8 cellular contexts compared by ENCODE assay signal in genomic region chr19:13872695-13873389, GRCh38. TPM values are rescaled to one million over a fixed set of nuclear protein-coding genes. Genes with fewer than 3 reads are reported as not detected.
DNase-seq lines count a peak whose midpoint lies in the region; ATAC-seq, FAIRE-seq and TF ChIP-seq lines count a peak whose summit lies in the region.

No MANE protein-coding gene starts in this region.

- CTCF ChIA-PET in activated CD4-positive, alpha-beta T cell treated with anti-CD3 and anti-CD28 coated beads for 36 hours (lab: Charles Lee), result interaction anchor here (1.3 to 2.7 kb wide), 5 partner anchors 11 to 239 kb away, joined by 3 to 13 read pairs (median 5); partner anchors contain the start of gene MISP3

- H3K27me3 ChIP-seq in heart right ventricle, result peaks cover 0 to 20% (median 0%) of the 10 kb centered on the region in 7 donors
- H3K27me3 ChIP-seq in smooth muscle cell (ENCODE audit: low read depth), result no peaks in the 10 kb centered on the region

- no peaks in the 10 kb centered on the region for H3K36me3 ChIP-seq in heart right ventricle
- H3K36me3 ChIP-seq in smooth muscle cell (ENCODE audit: low read depth), result no peaks in the 10 kb centered on the region

- H3K4me1 ChIP-seq in heart right ventricle, result peaks cover 0 to 9% (median 0%) of the 10 kb centered on the region in 9 donors
- no peaks in the 10 kb centered on the region for H3K4me1 ChIP-seq in smooth muscle cell (ENCODE audit: low read depth)

- peaks cover 3% of the 10 kb centered on the region for H3K4me1 Mint-ChIP-seq in activated CD4-positive, alpha-beta T cell treated with anti-CD3 and anti-CD28 coated beads for 36 hours

- H3K27ac Mint-ChIP-seq in activated CD4-positive, alpha-beta T cell treated with anti-CD3 and anti-CD28 coated beads for 36 hours, result no peak overlapping the region

- intact Hi-C loops in activated CD4-positive, alpha-beta T cell treated with anti-CD3 and anti-CD28 coated beads for 36 hours (cut with DNase I, micrococcal nuclease), result no loop called here
- intact Hi-C loops in heart right ventricle (cut with DNase I), result loop anchor here in 1 of 10 donors (10.0 kb wide), 1 partner anchor 268 kb away; no protein-coding TSS in a partner anchor

- FAIRE-seq in urothelium cell line (lab: Jason Lieb, UNC), result no peak

- no peak overlapping the region for H3K9ac ChIP-seq in smooth muscle cell (ENCODE audit: low read depth)

- H3F3A ChIP-seq in smooth muscle cell (ENCODE audit: low read depth), result peaks cover 6% of the 10 kb centered on the region

- H3K4me3 Mint-ChIP-seq in activated CD4-positive, alpha-beta T cell treated with anti-CD3 and anti-CD28 coated beads for 36 hours, result peak overlapping the region; percentile 46

- TF ChIP-seq CTCF in heart right ventricle (IDR thresholded peaks at IDR 0.05) (peak in 3 of 9 donors; percentile 25 to 38 (median 29)), smooth muscle cell (IDR thresholded peaks at IDR 0.05; ENCODE audit: borderline replicate concordance, insufficient read depth, poor library complexity, severe bottlenecking) (peak; percentile 16)

- peaks cover 10% of the 10 kb centered on the region for H3K27me3 Mint-ChIP-seq in activated CD4-positive, alpha-beta T cell treated with anti-CD3 and anti-CD28 coated beads for 36 hours

- H3K79me2 ChIP-seq in smooth muscle cell (ENCODE audit: low read depth), result no peaks in the 10 kb centered on the region

- H3K9me3 Mint-ChIP-seq in activated CD4-positive, alpha-beta T cell treated with anti-CD3 and anti-CD28 coated beads for 36 hours (ENCODE audit: low read depth), result no peaks in the 10 kb centered on the region

- 4% methylated on average over 44 to 45 of the region's 45 CpGs for WGBS in heart right ventricle, 2 donors
- WGBS in smooth muscle cell (ENCODE audit: low lambda C conversion rate), result 6% methylated on average over 16 of the region's 45 CpGs

- ATAC-seq in activated CD4-positive, alpha-beta T cell treated with anti-CD3 and anti-CD28 coated beads for 36 hours, result peak; percentile 63
- ATAC-seq in heart right ventricle, result peak; percentile 41 to 60 (median 53)

- POLR2A ChIA-PET in activated CD4-positive, alpha-beta T cell treated with anti-CD3 and anti-CD28 coated beads for 36 hours (lab: Charles Lee), result interaction anchor here (0.7 kb wide), 2 partner anchors 9 to 20 kb away, joined by 3 to 4 read pairs; no protein-coding TSS in a partner anchor

- no peaks in the 10 kb centered on the region for H4K20me1 ChIP-seq in smooth muscle cell (ENCODE audit: low read depth)

- H3K9me3 ChIP-seq in heart right ventricle (no peaks in the 10 kb centered on the region), smooth muscle cell (replicated peaks; ENCODE audit: low read depth) (no peaks in the 10 kb centered on the region)

- H3K4me3 ChIP-seq in heart right ventricle (peak overlapping the region; percentile 18 to 53 (median 46)), smooth muscle cell (peak overlapping the region; percentile 52)

- H3K27ac ChIP-seq in heart right ventricle (no peak overlapping the region), smooth muscle cell (ENCODE audit: low read depth) (no peak overlapping the region)

- H3K36me3 Mint-ChIP-seq in activated CD4-positive, alpha-beta T cell treated with anti-CD3 and anti-CD28 coated beads for 36 hours (ENCODE audit: low read depth), result no peaks in the 10 kb centered on the region

- peak overlapping the region; percentile 90 for H3K4me2 ChIP-seq in smooth muscle cell

- H2AFZ ChIP-seq in smooth muscle cell (ENCODE audit: low read depth), result peak overlapping the region; percentile 92

- DNase-seq in activated CD4-positive, alpha-beta T cell treated with anti-CD3 and anti-CD28 coated beads for 36 hours, result peak; percentile 51
- no peak for DNase-seq in activated CD4-positive, alpha-beta T cell treated with anti-CD3 and anti-CD28 coated beads, Interleukin-2, amount 50 U/mL, for 4 hours
- DNase-seq in activated CD8-positive, alpha-beta memory T cell treated with anti-CD3 and anti-CD28 coated beads, Interleukin-2, amount 50 U/mL, for 48 hours, result peak; percentile 74
- DNase-seq in heart right ventricle, result peak; percentile 40 to 42
- no peak for DNase-seq in smooth muscle cell (lab: John Stamatoyannopoulos, UW; ENCODE audit: unreplicated experiment)
- DNase-seq in UCSD-AML1 (lab: John Stamatoyannopoulos, UW; ENCODE audit: unreplicated experiment), result no peak
- no peak for DNase-seq in medulla oblongata (ENCODE audit: extremely low spot score)
- no peak for DNase-seq in urothelium cell line (ENCODE audit: low spot score)

RNA-seq across cellular contexts. Expression of gene NANOS3, which starts 4.1 kb away (rescaled TPM):
- 1 to 10 TPM; 1.2 to 1.6 TPM for total RNA-seq in activated CD4-positive, alpha-beta T cell treated with anti-CD3 and anti-CD28 coated beads for 36 hours
- total RNA-seq in heart right ventricle (1 to 10 TPM in 3 of 10 donors, under 1 TPM in 3, not detected in 4; 0.37 to 1.5 (median 0.98) TPM), smooth muscle cell (not detected in 2 replicates)
- polyA plus RNA-seq in heart right ventricle (1 to 10 TPM in 1 of 2 donors, under 1 TPM in 1; 0.41 to 2.9 TPM), smooth muscle cell (2.7 and 2.8 TPM in 2 replicates)

RNA-seq across cellular contexts. Expression of gene BRME1, which starts 33.1 kb away (rescaled TPM):
- total RNA-seq in activated CD4-positive, alpha-beta T cell treated with anti-CD3 and anti-CD28 coated beads for 36 hours, result 1 to 10 TPM; 5.3 to 5.5 TPM
- under 1 TPM in 8 of 10 donors, not detected in 2; 0.19 to 0.88 (median 0.63) TPM for total RNA-seq in heart right ventricle
- polyA plus RNA-seq in heart right ventricle, result 1 to 10 TPM in 1 of 2 donors, under 1 TPM in 1; 0.38 to 2.0 TPM
- total RNA-seq in smooth muscle cell, result 0.72 and 1.2 TPM in 2 replicates
- 2.2 and 3.3 TPM in 2 replicates for polyA plus RNA-seq in smooth muscle cell

RNA-seq across cellular contexts. Expression of gene CC2D1A, which starts 33.2 kb away (rescaled TPM):
- total RNA-seq in activated CD4-positive, alpha-beta T cell treated with anti-CD3 and anti-CD28 coated beads for 36 hours, result 10 to 100 TPM; 30.2 to 34.3 TPM
- 10 to 100 TPM; 13.2 to 30.2 (median 19.0) TPM for total RNA-seq in heart right ventricle
- polyA plus RNA-seq in heart right ventricle, result 10 to 100 TPM; 16.5 to 49.8 TPM
- 8.0 and 9.5 TPM in 2 replicates for total RNA-seq in smooth muscle cell
- 26.3 and 28.0 TPM in 2 replicates for polyA plus RNA-seq in smooth muscle cell

Comparison
In these comparisons a context has a peak if more than half of its experiments do, and no peak if none do; other contexts are left out.
1. DNase-seq: peak in activated CD4-positive, alpha-beta T cell treated with anti-CD3 and anti-CD28 coated beads for 36 hours (single experiment), activated CD8-positive, alpha-beta memory T cell treated with anti-CD3 and anti-CD28 coated beads, Interleukin-2, amount 50 U/mL, for 48 hours (single experiment) and heart right ventricle (2 of 2); none in activated CD4-positive, alpha-beta T cell treated with anti-CD3 and anti-CD28 coated beads, Interleukin-2, amount 50 U/mL, for 4 hours (0 of 2), smooth muscle cell (single experiment), UCSD-AML1 (single experiment), medulla oblongata (single experiment) and urothelium cell line (single experiment).